In the genomic region with DNA sequence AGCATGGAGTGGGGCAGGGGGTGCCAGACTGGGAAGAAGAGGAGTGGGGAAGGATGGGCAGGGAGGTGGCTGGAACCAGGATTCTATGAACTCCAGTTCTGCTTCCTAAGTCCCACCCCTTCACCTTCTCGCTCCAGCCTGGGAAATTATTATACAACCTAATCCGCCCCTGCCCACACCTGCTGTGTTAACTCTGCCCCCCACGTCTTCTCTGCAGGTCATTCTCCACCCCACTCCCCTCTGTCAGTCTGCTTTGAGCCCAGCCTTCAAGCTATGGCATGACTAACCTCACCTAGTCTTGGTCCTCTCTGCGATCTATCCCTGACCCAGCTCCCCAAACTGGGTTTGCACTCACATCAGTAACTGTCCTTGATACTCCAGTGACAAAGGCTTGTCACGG, we compare ENCODE assay signal across 27 cellular contexts. TPM values are rescaled to one million over a fixed set of nuclear protein-coding genes. Genes with fewer than 3 reads are reported as not detected.
"Had no signal": no experiment of that assay in that cellular context is flagged by ENCODE, and none has a peak within 500 bp of the region (broad histone marks: within the 10 kb centered on the region; RNA-seq: fewer than 3 reads in every experiment).

No MANE protein-coding gene starts in this region.

- H3K9ac ChIP-seq: neural progenitor cell, parathyroid adenoma had no signal

- ATAC-seq: left ventricle myocardium superior; naive thymus-derived CD4-positive, alpha-beta T cell; psoas muscle; sciatic nerve; stimulated activated naive B cell treated with anti-CD40 and anti-IgM and Interleukin-4, amounts not matched to agents 10 μg/mL and 1 μg/mL and 100 μg/mL, for 72 hours; stimulated activated naive CD8-positive, alpha-beta T cell treated with anti-CD3 and anti-CD28 coated beads, Interleukin-15, amount 100 ng/mL, for 72 hours had no signal

- H3K4me2 ChIP-seq: hepatocyte, neural progenitor cell had no signal

- H3K27ac ChIP-seq: coronary artery, hepatocyte, neural progenitor cell, parathyroid adenoma, psoas muscle, spleen, upper lobe of left lung, uterus had no signal

- H3K4me1 ChIP-seq: parathyroid adenoma, psoas muscle, upper lobe of left lung, uterus had no signal

- H3K4me3 ChIP-seq: coronary artery, hepatocyte, neural progenitor cell, psoas muscle, spleen, upper lobe of left lung, uterus had no signal

- H3K27me3 Mint-ChIP-seq: stimulated activated naive CD8-positive, alpha-beta T cell treated with anti-CD3 and anti-CD28 coated beads, Interleukin-15, amount 100 ng/mL, for 72 hours had no signal

- H3K27ac Mint-ChIP-seq: endodermal cell; naive thymus-derived CD4-positive, alpha-beta T cell had no signal

- H3K9me3 ChIP-seq: psoas muscle, spleen, upper lobe of left lung, uterus had no signal

- H3K27me3 ChIP-seq: hepatocyte, neural progenitor cell, spleen, upper lobe of left lung, uterus had no signal

- H3K36me3 ChIP-seq: neural progenitor cell, spleen, upper lobe of left lung, uterus had no signal

- H2AFZ ChIP-seq: hepatocyte, neural progenitor cell, parathyroid adenoma had no signal

- H3K4me3 Mint-ChIP-seq: endodermal cell; naive thymus-derived CD4-positive, alpha-beta T cell; neural progenitor cell; stimulated activated naive B cell treated with anti-CD40 and anti-IgM and Interleukin-4, amounts not matched to agents 10 μg/mL and 1 μg/mL and 100 μg/mL, for 72 hours; stimulated activated naive CD8-positive, alpha-beta T cell treated with anti-CD3 and anti-CD28 coated beads, Interleukin-15, amount 100 ng/mL, for 72 hours had no signal

- H3K36me3 Mint-ChIP-seq: naive thymus-derived CD4-positive, alpha-beta T cell; stimulated activated naive B cell treated with anti-CD40 and anti-IgM and Interleukin-4, amounts not matched to agents 10 μg/mL and 1 μg/mL and 100 μg/mL, for 72 hours had no signal

- H3K9me3 Mint-ChIP-seq: endodermal cell; naive thymus-derived CD4-positive, alpha-beta T cell; neural progenitor cell; stimulated activated naive B cell treated with anti-CD40 and anti-IgM and Interleukin-4, amounts not matched to agents 10 μg/mL and 1 μg/mL and 100 μg/mL, for 72 hours; stimulated activated naive CD8-positive, alpha-beta T cell treated with anti-CD3 and anti-CD28 coated beads, Interleukin-15, amount 100 ng/mL, for 72 hours had no signal

- H3K4me1 Mint-ChIP-seq: stimulated activated naive CD8-positive, alpha-beta T cell treated with anti-CD3 and anti-CD28 coated beads, Interleukin-15, amount 100 ng/mL, for 72 hours had no signal

- DNase-seq: effector CD4-positive, alpha-beta T cell; endodermal cell; foreskin melanocyte; head of caudate nucleus; left colon; left ventricle myocardium superior; naive thymus-derived CD4-positive, alpha-beta T cell; occipital lobe; psoas muscle; retina; spleen; stimulated activated CD4-positive, alpha-beta T cell treated with anti-CD3 and anti-CD28 coated beads, Interleukin-15, amount 100 ng/mL, for 24 hours; stimulated activated CD4-positive, alpha-beta T cell treated with anti-CD3 and anti-CD28 coated beads, Interleukin-1b, Interleukin-23, amount 100 ng/mL, for 48 hours; stimulated activated CD4-positive, alpha-beta T cell treated with anti-CD3 and anti-CD28 coated beads, Interleukin-4, amount 100 ng/mL, for 24 hours; stimulated activated naive B cell treated with anti-CD40 and anti-IgM and Interleukin-4, amounts not matched to agents 10 μg/mL and 1 μg/mL and 100 μg/mL, for 72 hours; stimulated activated naive CD8-positive, alpha-beta T cell treated with anti-CD3 and anti-CD28 coated beads, Interleukin-15, amount 100 ng/mL, for 72 hours; uterus had no signal

RNA-seq across cellular contexts. Expression of gene GOLT1A, which starts 46.0 kb away (rescaled TPM):
- total RNA-seq: chondrocyte; left ventricle myocardium superior; mesenteric fat pad; mononuclear cell; naive thymus-derived CD4-positive, alpha-beta T cell; occipital lobe; psoas muscle; skeletal muscle tissue; spleen had no signal
